ENCODE assay signal across 24 cellular contexts in genomic region chr10:697097-697875, GRCh38. TPM values are rescaled to one million over a fixed set of nuclear protein-coding genes. Genes with fewer than 3 reads are reported as not detected.
A peak's percentile ranks its signal among the peaks of the same experiment; 100 is the strongest.
DNase-seq lines count a peak whose midpoint lies in the region; ATAC-seq, FAIRE-seq and TF ChIP-seq lines count a peak whose summit lies in the region.
"Had no signal": no experiment of that assay in that cellular context is flagged by ENCODE, and none has a peak within 500 bp of the region (broad histone marks: within the 10 kb centered on the region; RNA-seq: fewer than 3 reads in every experiment).

No MANE protein-coding gene starts in this region.

- no peak for TF ChIP-seq POLR2A in GM12878 (IDR thresholded peaks at IDR 0.05; ENCODE audit: low read depth, low read length)

- H3K9me3 ChIP-seq in BLaER1: peaks cover under 1% of the 10 kb centered on the region; the same call in 1 of the 2 replicates
- no peaks in the 10 kb centered on the region for H3K9me3 ChIP-seq in GM12878 (replicated peaks; ENCODE audit: control insufficient read depth, insufficient read depth, low read length)
- H3K9me3 ChIP-seq: Caco-2, MG63 had no signal

- CTCF ChIA-PET in GM12878 (lab: Yijun Ruan, JAX): no interaction called here

- H3K79me2 ChIP-seq in GM12878 (ENCODE audit: control insufficient read depth, insufficient read depth, low read length): no peaks in the 10 kb centered on the region

- H2AFZ ChIP-seq in GM12878 (ENCODE audit: control insufficient read depth, low read depth, low read length): no peak overlapping the region

- DNase-seq in GM13976 (ENCODE audit: low spot score) (peak; percentile 67), GM12878 (ENCODE audit: low read depth, low spot score) (no peak), myocyte (ENCODE audit: low read depth) (peak; percentile 80), head of caudate nucleus (no peak), NCI-H510A (lab: John Stamatoyannopoulos, UW) (no peak)
- DNase-seq in activated CD8-positive, alpha-beta memory T cell treated with anti-CD3 and anti-CD28 coated beads for 24 hours: no peak
- DNase-seq: Caco-2; CD4-positive, alpha-beta T cell; DMS 273 treated with DMSO at 0.1 percent for 48 hours; DMS79 treated with DMSO at 0.1 percent for 48 hours; MG63; NCI-H1417 treated with DMSO at 0.1 percent for 48 hours; NCI-H187; NCI-H446 treated with DMSO at 0.1 percent for 48 hours; NCI-H69; NK-92 treated with Interleukin-12 subunit alpha and Interleukin-12 subunit beta, amount 100 ng/mL, for 24 hours; SIG-M5; T-cell had no signal

- no peak; a peak in 1 of 4 replicates for TF ChIP-seq EP300 in GM12878 (IDR thresholded peaks at IDR 0.05; ENCODE audit: borderline replicate concordance in 1 of 2, control insufficient read depth in 1 of 2, low read depth in 2 of 2, low read length in 2 of 2)

- SMC1A ChIA-PET in GM12878 (lab: Charles Lee; ENCODE audit: uncharacterized antibody, unreplicated experiment): no interaction called here

- H3K27ac ChIP-seq in BLaER1 (no peak overlapping the region), GM12878 (ENCODE audit: control insufficient read depth, insufficient read depth) (no peak overlapping the region)

- H3K4me3 ChIP-seq in BLaER1: no peak overlapping the region
- H3K4me3 ChIP-seq in GM12878: no peak overlapping the region
- H3K4me3 ChIP-seq: K562, MG63 had no signal

- no peak for FAIRE-seq in GM12878 (lab: Jason Lieb, UNC)
- FAIRE-seq: A204.1, GM12892, GM19239, H54, K562 had no signal

- in situ Hi-C loops in GM13976 (cut with MboI; ENCODE audit: low sequenced_read_pairs, unreplicated experiment): no loop called here
- in situ Hi-C loops in GM12878 (cut with MboI): no loop called here

- H3K27me3 ChIP-seq in BLaER1 (no peaks in the 10 kb centered on the region), GM12878 (replicated peaks in 1 of 2; ENCODE audit: control insufficient read depth in 2 of 2, insufficient read depth in 2 of 2, low read length in 1 of 2) (no peaks in the 10 kb centered on the region)

- no peaks in the 10 kb centered on the region for H3K36me3 ChIP-seq in BLaER1
- no peaks in the 10 kb centered on the region for H3K36me3 ChIP-seq in GM12878 (ENCODE audit: control insufficient read depth in 2 of 2, insufficient read depth in 2 of 2, low read length in 1 of 2)
- H3K36me3 ChIP-seq: MG63 had no signal

- TF ChIP-seq CTCF in GM13976 (IDR thresholded peaks at IDR 0.05; ENCODE audit: borderline replicate concordance, control extremely low read depth, extremely low read depth, insufficient read depth, missing control alignments): no peak
- no peak for TF ChIP-seq CTCF in GM12878 (IDR thresholded peaks at IDR 0.05 in 2 of 3, conservative IDR thresholded peaks at IDR 0.05 in 1 of 3; ENCODE audit: control insufficient read depth in 2 of 3, extremely low read depth in 1 of 3, insufficient read depth in 1 of 3, low read depth in 3 of 3, low read length in 3 of 3)

- RAD21 ChIA-PET in GM12878 (lab: Charles Lee; ENCODE audit: unreplicated experiment): no interaction called here

- POLR2A ChIA-PET in GM12878 (lab: Charles Lee): no interaction called here

- intact Hi-C loops in GM12878 (cut with micrococcal nuclease; ENCODE audit: unreplicated experiment) (no loop called here), head of caudate nucleus (cut with DNase I) (no loop called here)

- no peak for TF ChIP-seq RAD21 in GM12878 (IDR thresholded peaks at IDR 0.05; ENCODE audit: insufficient read depth, low read depth, low read length)

- ATAC-seq in GM12878: peak; percentile 20; the same call in 2 of the 3 replicates
- ATAC-seq: K562, T-cell had no signal

- H3K4me2 ChIP-seq in BLaER1 (peak overlapping the region; percentile 56), GM12878 (ENCODE audit: control insufficient read depth, insufficient read depth) (no peak overlapping the region)

- H3K4me1 ChIP-seq in BLaER1 (peaks cover 22% of the 10 kb centered on the region), GM12878 (ENCODE audit: control insufficient read depth, insufficient read depth, low read length) (no peaks in the 10 kb centered on the region)

- no TSS peak for BruUV-seq in GM12878 (replicated peaks; lab: Mats Ljungman, UMichigan)

- H4K20me1 ChIP-seq in BLaER1 (no peaks in the 10 kb centered on the region), GM12878 (ENCODE audit: control insufficient read depth, insufficient read depth) (no peaks in the 10 kb centered on the region)

- H3K9ac ChIP-seq in BLaER1 (no peak overlapping the region), GM12878 (ENCODE audit: control insufficient read depth, insufficient read depth, low read length) (no peak overlapping the region)

- 36% methylated on average over 30 of the region's 30 CpGs for WGBS in GM12878 (ENCODE audit: insufficient coverage, insufficient replicate concordance, low lambda C conversion rate, missing lambda C conversion rate)

TF ChIP-seq in GM12878, 131 proteins besides CTCF, POLR2A, EP300 and RAD21:
- TF ChIP-seq FOS (IDR thresholded peaks at IDR 0.05; ENCODE audit: borderline replicate concordance, extremely low read depth, insufficient read length): no peak
- no peak for TF ChIP-seq NFIC (IDR thresholded peaks at IDR 0.05; ENCODE audit: low read depth, low read length)
- no peak for TF ChIP-seq TBL1XR1 (IDR thresholded peaks at IDR 0.05; ENCODE audit: low read depth, low read length)
- TF ChIP-seq BCL11A (IDR thresholded peaks at IDR 0.05; ENCODE audit: low read depth, low read length): peak; percentile 63; the same call in 1 of the 2 replicates
- peak; percentile 20; the same call in 1 of the 2 replicates for TF ChIP-seq PKNOX1 (IDR thresholded peaks at IDR 0.05)
- TF ChIP-seq ZNF687 (IDR thresholded peaks at IDR 0.05): 0 out of 2 replicates have a peak, but pooled peaks have one; percentile 31
- peak in 1 of 2 experiments; percentile 43; a peak in 2 of 4 replicates for TF ChIP-seq BHLHE40 (IDR thresholded peaks at IDR 0.05; ENCODE audit: borderline replicate concordance in 1 of 2, low read depth in 2 of 2, low read length in 1 of 2)
- TF ChIP-seq TCF3 (IDR thresholded peaks at IDR 0.05; ENCODE audit: borderline replicate concordance, insufficient read depth, low read depth, low read length): 0 out of 2 replicates have a peak, but pooled peaks have one; percentile 56
- TF ChIP-seq TCF12 (IDR thresholded peaks at IDR 0.05; ENCODE audit: low read depth, low read length): peak; percentile 93
- TF ChIP-seq PAX5 (IDR thresholded peaks at IDR 0.05; ENCODE audit: borderline replicate concordance, low read depth, low read length): peak; percentile 34; the same call in 1 of the 2 replicates

RNA-seq across cellular contexts. Expression of gene DIP2C, which starts 7.8 kb away (rescaled TPM):
- 0.29 and 0.51 TPM in 2 replicates for total RNA-seq in GM12878 (2013; cell fraction: nucleolus; rRNA removed)
- total RNA-seq in GM12878 (2014; rRNA removed) (0.05 and 0.06 TPM in 2 replicates), GM12878 (2014; rRNA removed; fragmentation: Illumina TruSeq; extraction: Trizol) (0.04 and 0.05 TPM in 2 replicates), GM12878 (2021) (0.10 and 0.11 TPM in 2 replicates), myocyte (28.7 and 31.9 TPM in 2 replicates)
- polyA plus RNA-seq in GM12878 (2011; ENCODE audit: low read depth): 0.04 TPM
- polyA plus RNA-seq in GM12878 (2011; rRNA removed) (0.03 and 0.05 TPM in 2 replicates), GM12878 (2014; fragmentation: Illumina TruSeq; extraction: Trizol) (0.09 and 0.10 TPM in 2 replicates), GM12878 (2014; fragmentation: Nextera tagmentation; extraction: Ambion mirVana) (under 1 TPM; 0.07 to 0.08 TPM), GM12878 (2014; rRNA removed) (0.04 and 0.10 TPM in 2 replicates), GM12878 (2016; fragmentation: Nextera tagmentation; extraction: Ambion mirVana) (under 1 TPM; 0.01 to 0.08 TPM)
- 0.01 and 0.03 TPM in 2 replicates for polyA plus RNA-seq in GM12878 (2011; cell fraction: cytosol; rRNA removed)
- polyA plus RNA-seq in GM12878 (2011; cell fraction: nucleus; rRNA removed): 0.07 and 0.16 TPM in 2 replicates
- polyA plus RNA-seq in GM12878 (2012): 0.07 and 0.13 TPM in 2 replicates
- 0.05 TPM in 1 of 2 replicates, not detected in the other for polyA minus RNA-seq in GM12878 (2011; rRNA and poly(A)+ RNA removed)
- not detected in 2 replicates for polyA minus RNA-seq in GM12878 (2011; cell fraction: cytosol; rRNA and poly(A)+ RNA removed)
- polyA minus RNA-seq in GM12878 (2011; cell fraction: nucleus; rRNA and poly(A)+ RNA removed): not detected in 2 replicates
- polyA plus RNA-seq in myocyte (2012): 28.4 TPM
- total RNA-seq: K562 had no signal

Comparison
In these comparisons a context has a peak if more than half of its experiments do, and no peak if none do; other contexts are left out.
1. DNase-seq: peak in GM13976 (single experiment) and myocyte (single experiment); none in GM12878 (single experiment), head of caudate nucleus (0 of 42), NCI-H510A (single experiment) and activated CD8-positive, alpha-beta memory T cell treated with anti-CD3 and anti-CD28 coated beads for 24 hours (single experiment).
2. RNA of gene DIP2C, which starts 7.8 kb away (total RNA-seq): 28.7 to 31.9 TPM in myocyte; 0.04 to 0.51 TPM in GM12878; every median in the first group is over 10 times any median in the second.